In the genomic region with DNA sequence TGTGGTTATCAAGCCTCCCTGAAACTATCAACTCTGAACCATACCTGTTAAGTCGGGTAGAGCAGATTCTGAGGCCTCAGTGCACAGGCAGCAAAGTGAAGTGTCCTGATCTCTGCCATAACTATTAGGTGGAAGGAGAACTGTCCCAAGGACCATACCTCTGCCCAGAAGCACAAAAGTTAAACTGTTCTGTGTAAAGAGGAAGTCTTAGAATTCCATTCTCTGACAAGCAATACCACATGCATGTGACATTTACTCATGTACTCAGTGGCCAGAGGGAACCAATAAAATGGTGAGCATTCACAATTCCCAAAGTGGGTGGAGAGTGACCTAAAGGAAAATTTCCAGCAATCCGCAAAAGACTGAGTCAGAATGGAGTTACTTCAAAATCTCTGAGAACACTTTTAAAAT, we compare ENCODE assay signal across 1 cellular context.
TF ChIP-seq lines count a peak whose summit lies in the region.

No MANE protein-coding gene starts in this region.

TF ChIP-seq in K562, 482 proteins besides CTCF, POLR2A, EP300 and RAD21 (continued from another document):
- TF ChIP-seq NRF1 (conservative IDR thresholded peaks at IDR 0.05 in 1 of 2, IDR thresholded peaks at IDR 0.05 in 1 of 2) (no peak), BHLHE40 (IDR thresholded peaks at IDR 0.05; ENCODE audit: low read length) (0 out of 2 replicates have a peak, but pooled peaks have one; percentile 11), SREBF2 (CRISPR knock-in tag; IDR thresholded peaks at IDR 0.05) (no peak), DMBX1 (CRISPR knock-in tag; IDR thresholded peaks at IDR 0.05; ENCODE audit: borderline replicate concordance) (no peak), MXI1 (IDR thresholded peaks at IDR 0.05; ENCODE audit: low read depth, low read length) (no peak), POLR3G (IDR thresholded peaks at IDR 0.05; ENCODE audit: extremely low read depth, insufficient read length, insufficient replicate concordance) (no peak), SPI1 (IDR thresholded peaks at IDR 0.05; ENCODE audit: borderline replicate concordance, low read depth, low read length) (peak; percentile 88), FOSL1 (tag; conservative IDR thresholded peaks at IDR 0.05) (peak; percentile 50)
- TF ChIP-seq, protein P1, sequence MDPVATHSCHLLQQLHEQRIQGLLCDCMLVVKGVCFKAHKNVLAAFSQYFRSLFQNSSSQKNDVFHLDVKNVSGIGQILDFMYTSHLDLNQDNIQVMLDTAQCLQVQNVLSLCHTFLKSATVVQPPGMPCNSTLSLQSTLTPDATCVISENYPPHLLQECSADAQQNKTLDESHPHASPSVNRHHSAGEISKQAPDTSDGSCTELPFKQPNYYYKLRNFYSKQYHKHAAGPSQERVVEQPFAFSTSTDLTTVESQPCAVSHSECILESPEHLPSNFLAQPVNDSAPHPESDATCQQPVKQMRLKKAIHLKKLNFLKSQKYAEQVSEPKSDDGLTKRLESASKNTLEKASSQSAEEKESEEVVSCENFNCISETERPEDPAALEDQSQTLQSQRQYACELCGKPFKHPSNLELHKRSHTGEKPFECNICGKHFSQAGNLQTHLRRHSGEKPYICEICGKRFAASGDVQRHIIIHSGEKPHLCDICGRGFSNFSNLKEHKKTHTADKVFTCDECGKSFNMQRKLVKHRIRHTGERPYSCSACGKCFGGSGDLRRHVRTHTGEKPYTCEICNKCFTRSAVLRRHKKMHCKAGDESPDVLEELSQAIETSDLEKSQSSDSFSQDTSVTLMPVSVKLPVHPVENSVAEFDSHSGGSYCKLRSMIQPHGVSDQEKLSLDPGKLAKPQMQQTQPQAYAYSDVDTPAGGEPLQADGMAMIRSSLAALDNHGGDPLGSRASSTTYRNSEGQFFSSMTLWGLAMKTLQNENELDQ (CRISPR knock-in tag; IDR thresholded peaks at IDR 0.05; ENCODE audit: borderline replicate concordance) = 0 out of 2 replicates have a peak, but pooled peaks have one; percentile 23
- TF ChIP-seq, protein P2, sequence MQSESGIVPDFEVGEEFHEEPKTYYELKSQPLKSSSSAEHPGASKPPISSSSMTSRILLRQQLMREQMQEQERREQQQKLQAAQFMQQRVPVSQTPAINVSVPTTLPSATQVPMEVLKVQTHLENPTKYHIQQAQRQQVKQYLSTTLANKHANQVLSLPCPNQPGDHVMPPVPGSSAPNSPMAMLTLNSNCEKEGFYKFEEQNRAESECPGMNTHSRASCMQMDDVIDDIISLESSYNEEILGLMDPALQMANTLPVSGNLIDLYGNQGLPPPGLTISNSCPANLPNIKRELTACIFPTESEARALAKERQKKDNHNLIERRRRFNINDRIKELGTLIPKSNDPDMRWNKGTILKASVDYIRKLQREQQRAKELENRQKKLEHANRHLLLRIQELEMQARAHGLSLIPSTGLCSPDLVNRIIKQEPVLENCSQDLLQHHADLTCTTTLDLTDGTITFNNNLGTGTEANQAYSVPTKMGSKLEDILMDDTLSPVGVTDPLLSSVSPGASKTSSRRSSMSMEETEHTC (IDR thresholded peaks at IDR 0.05) = 0 out of 2 replicates have a peak, but pooled peaks have one; percentile 40
TF ChIP-seq in K562: peak in this region for 6.
